4 cellular contexts compared by ENCODE assay signal in genomic region chr20:31648064-31648463, GRCh38. TPM values are rescaled to one million over a fixed set of nuclear protein-coding genes. Genes with fewer than 3 reads are reported as not detected.
"Had no signal": no experiment of that assay in that cellular context is flagged by ENCODE, and none has a peak within 500 bp of the region (broad histone marks: within the 10 kb centered on the region; RNA-seq: fewer than 3 reads in every experiment).

No MANE protein-coding gene starts in this region.

RNA-seq across cellular contexts. Expression of gene COX4I2, which starts 10.4 kb away (rescaled TPM):
- total RNA-seq: GM23338, H1, H9, HT-29 had no signal
